Comparison of ENCODE assay signal across 10 cellular contexts in genomic region chr18:10147752-10148151, GRCh38.
"Had no signal": no experiment of that assay in that cellular context is flagged by ENCODE, and none has a peak within 500 bp of the region (broad histone marks: within the 10 kb centered on the region; RNA-seq: fewer than 3 reads in every experiment).

No MANE protein-coding gene starts in this region.

- FAIRE-seq: H1, H54 had no signal

- H2AFZ ChIP-seq: GM23248, GM23338 had no signal

- H3K4me1 ChIP-seq: HAP-1 had no signal

- H3K9me3 ChIP-seq: HAP-1 had no signal

- H3K27ac ChIP-seq: GM23248 had no signal

- H3K4me3 ChIP-seq: GM23248, GM23338, HAP-1 had no signal

- H3K4me2 ChIP-seq: GM23338 had no signal

- H3K4me3 Mint-ChIP-seq: GM23338, H9, HFFc6 had no signal

- H3K27ac Mint-ChIP-seq: GM23338, HFFc6 had no signal

- DNase-seq: GM23248, GOT3, H7, H9, HCEC 1CT, HFFc6 had no signal

- H3K9ac ChIP-seq: GM23248 had no signal

- H3K36me3 ChIP-seq: HAP-1 had no signal

- H3K9me3 Mint-ChIP-seq: HFFc6 had no signal
